In the genomic region with DNA sequence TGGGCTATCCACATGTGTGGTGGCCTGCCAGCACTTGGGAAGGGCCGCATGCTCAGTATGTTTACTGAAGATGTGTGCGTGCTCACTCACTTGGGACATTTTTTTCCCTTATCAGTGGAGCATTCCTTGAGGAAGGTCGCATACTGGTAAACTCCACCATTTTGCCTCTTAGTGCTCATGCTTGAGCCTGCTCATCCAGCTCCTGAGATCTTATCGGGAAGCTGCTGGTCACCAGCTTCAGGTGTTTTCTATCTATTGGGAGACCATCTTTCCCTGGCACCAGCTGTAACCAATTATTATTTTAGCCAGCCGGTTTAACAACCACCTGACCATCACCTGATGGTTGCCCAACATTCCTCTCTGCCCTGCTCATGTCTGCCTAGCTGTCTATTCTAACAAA, we compare ENCODE assay signal across 7 cellular contexts.
"Had no signal": no experiment of that assay in that cellular context is flagged by ENCODE, and none has a peak within 500 bp of the region (broad histone marks: within the 10 kb centered on the region; RNA-seq: fewer than 3 reads in every experiment).

No MANE protein-coding gene starts in this region.

- H3K27ac ChIP-seq: HL-60, KMS-11 had no signal

- FAIRE-seq: HTR-8/SVneo had no signal

- DNase-seq: IMR-90, Karpas-422, KBM-7, KG1 had no signal

- H3K4me2 ChIP-seq: KMS-11 had no signal

- H3K9ac ChIP-seq: KMS-11 had no signal
